In genomic region chr2:42211291-42211690, GRCh38 we compare ENCODE assay signal across 30 cellular contexts.
"Had no signal": no experiment of that assay in that cellular context is flagged by ENCODE, and none has a peak within 500 bp of the region (broad histone marks: within the 10 kb centered on the region; RNA-seq: fewer than 3 reads in every experiment).

No MANE protein-coding gene starts in this region.

- H3K36me3 ChIP-seq: esophagus muscularis mucosa, pancreas, prostate gland, sigmoid colon, tibial nerve had no signal

- H3K4me1 ChIP-seq: prostate gland had no signal

- H3K27me3 Mint-ChIP-seq: activated naive CD4-positive, alpha-beta T cell treated with anti-CD3 and anti-CD28 coated beads, Interleukin-2, amount 10 ng/mL, durations not matched to agents 7 days and 5 days; activated naive CD8-positive, alpha-beta T cell treated with anti-CD3 and anti-CD28 coated beads, Interleukin-2, amount 50 U/mL, for 24 hours; naive B cell; T-cell had no signal

- H3K4me3 ChIP-seq: esophagus muscularis mucosa, pancreas, prostate gland, sigmoid colon, tibial nerve had no signal

- H3K4me3 Mint-ChIP-seq: activated naive CD4-positive, alpha-beta T cell treated with anti-CD3 and anti-CD28 coated beads, Interleukin-2, amount 10 ng/mL, durations not matched to agents 7 days and 5 days; activated naive CD8-positive, alpha-beta T cell treated with anti-CD3 and anti-CD28 coated beads, Interleukin-2, amount 50 U/mL, for 24 hours; activated T-helper 1 cell treated with anti-CD3 and anti-CD28 coated beads, Interleukin-12 subunit alpha, Interleukin-12 subunit beta, Interleukin-2, Interleukin-4 antibody, amounts not matched to agents 30 ng/mL and 10 ng/mL and 1 ng/mL, durations not matched to agents 14 hours and 24 hours and 36 hours; mesothelial cell of epicardium; naive B cell; T-helper 2 cell treated with Interferon-gamma antibody and Interleukin-4, amounts not matched to agents 5 μg/mL and 100 μg/mL, for 36 hours had no signal

- H3K9me3 Mint-ChIP-seq: activated naive CD4-positive, alpha-beta T cell treated with anti-CD3 and anti-CD28 coated beads, Interleukin-2, amount 10 ng/mL, durations not matched to agents 7 days and 5 days; activated naive CD8-positive, alpha-beta T cell treated with anti-CD3 and anti-CD28 coated beads, Interleukin-2, amount 50 U/mL, for 24 hours; activated T-helper 1 cell treated with anti-CD3 and anti-CD28 coated beads, Interleukin-12 subunit alpha, Interleukin-12 subunit beta, Interleukin-2, Interleukin-4 antibody, amounts not matched to agents 30 ng/mL and 10 ng/mL and 1 ng/mL, durations not matched to agents 14 hours and 24 hours and 36 hours; mesothelial cell of epicardium; naive B cell; T-cell; T-helper 2 cell treated with Interferon-gamma antibody and Interleukin-4, amounts not matched to agents 5 μg/mL and 100 μg/mL, for 36 hours had no signal

- H3K27me3 ChIP-seq: esophagus muscularis mucosa, pancreas, sigmoid colon, tibial nerve had no signal

- H3K9me3 ChIP-seq: esophagus muscularis mucosa, pancreas, prostate gland, sigmoid colon, tibial nerve had no signal

- H3K27ac ChIP-seq: esophagus muscularis mucosa, pancreas, prostate gland, sigmoid colon, tibial nerve had no signal

- H3K27ac Mint-ChIP-seq: activated naive CD4-positive, alpha-beta T cell treated with anti-CD3 and anti-CD28 coated beads, Interleukin-2, amount 10 ng/mL, durations not matched to agents 7 days and 5 days; activated naive CD8-positive, alpha-beta T cell treated with anti-CD3 and anti-CD28 coated beads, Interleukin-2, amount 50 U/mL, for 24 hours; activated T-helper 1 cell treated with anti-CD3 and anti-CD28 coated beads, Interleukin-12 subunit alpha, Interleukin-12 subunit beta, Interleukin-2, Interleukin-4 antibody, amounts not matched to agents 30 ng/mL and 10 ng/mL and 1 ng/mL, durations not matched to agents 14 hours and 24 hours and 36 hours; mesothelial cell of epicardium; T-helper 2 cell treated with Interferon-gamma antibody and Interleukin-4, amounts not matched to agents 5 μg/mL and 100 μg/mL, for 36 hours had no signal

- FAIRE-seq: colon, pancreas, small intestine, urothelium cell line had no signal

- DNase-seq: activated CD4-positive, alpha-beta T cell treated with anti-CD3 and anti-CD28 coated beads for 4 hours; activated CD4-positive, alpha-beta T cell treated with anti-CD3 and anti-CD28 coated beads, Interleukin-2, amount 50 U/mL, for 4 hours; activated gamma-delta T cell; activated naive CD4-positive, alpha-beta T cell treated with anti-CD3 and anti-CD28 coated beads, Interleukin-2, amount 10 ng/mL, durations not matched to agents 7 days and 5 days; activated naive CD8-positive, alpha-beta T cell treated with anti-CD3 and anti-CD28 coated beads, Interleukin-2, amount 50 U/mL, for 24 hours; activated T-cell treated with anti-CD3 and anti-CD28 coated beads for 4 hours; amygdala; caudate nucleus; dermis blood vessel endothelial cell; effector CD4-positive, alpha-beta T cell; foreskin melanocyte; mammary epithelial cell; naive B cell; nucleus accumbens; pancreas; retina; sigmoid colon; small intestine; stimulated activated CD4-positive, alpha-beta T cell treated with anti-CD3 and anti-CD28 coated beads, Interleukin-15, amount 100 ng/mL, for 24 hours; stimulated activated CD4-positive, alpha-beta T cell treated with anti-CD3 and anti-CD28 coated beads, Interleukin-2, amount 100 ng/mL, for 24 hours; stimulated activated naive CD4-positive, alpha-beta T cell treated with Interleukin-2 at 50 U/mL for 16 hours; T-cell had no signal
